9 cellular contexts compared by ENCODE assay signal in genomic region chr19:24054044-24054935, GRCh38. TPM values are rescaled to one million over a fixed set of nuclear protein-coding genes. Genes with fewer than 3 reads are reported as not detected.
DNase-seq lines count a peak whose midpoint lies in the region; ATAC-seq and TF ChIP-seq lines count a peak whose summit lies in the region.
"Had no signal": no experiment of that assay in that cellular context is flagged by ENCODE, and none has a peak within 500 bp of the region (broad histone marks: within the 10 kb centered on the region; RNA-seq: fewer than 3 reads in every experiment).

No MANE protein-coding gene starts in this region.

- DNase-seq in AG04450 (ENCODE audit: low read depth, low spot score) (peak; percentile 58), iris pigment epithelial cell (ENCODE audit: low read depth) (peak; percentile 87), globus pallidus (ENCODE audit: low spot score) (no peak), mesendoderm (no peak), amygdala (lab: John Stamatoyannopoulos, UW) (no peak)
- no peak for DNase-seq in activated CD8-positive, alpha-beta T cell treated with anti-CD3 and anti-CD28 coated beads, Interleukin-2, amount 10 ng/mL, durations not matched to agents 7 days and 5 days
- DNase-seq: SJCRH30 had no signal

- H3K23ac ChIP-seq in mesendoderm (ENCODE audit: low read length) = no peak overlapping the region

- no peak overlapping the region for H3K4ac ChIP-seq in mesendoderm (ENCODE audit: low read depth, low read length)

- H3K4me1 ChIP-seq in mesendoderm (ENCODE audit: control insufficient read depth, low read depth, low read length) = no peaks in the 10 kb centered on the region

- no peaks in the 10 kb centered on the region for H3K9me3 ChIP-seq in AG04450 (ENCODE audit: control insufficient read depth, insufficient read depth, low read length)
- H3K9me3 ChIP-seq: SJCRH30 had no signal

- POLR2A ChIA-PET in AG04450 (lab: Yijun Ruan, JAX) = no interaction called here
- POLR2A ChIA-PET in activated CD8-positive, alpha-beta T cell treated with anti-CD3 and anti-CD28 coated beads, Interleukin-2, amount 10 ng/mL, durations not matched to agents 7 days and 5 days (lab: Charles Lee) = interaction anchor here (1.3 kb wide), 1 partner anchor 33 kb away, joined by 3 read pairs; the partner anchor contains the start of gene ZNF254

- H3K27ac Mint-ChIP-seq in activated CD8-positive, alpha-beta T cell treated with anti-CD3 and anti-CD28 coated beads, Interleukin-2, amount 10 ng/mL, durations not matched to agents 7 days and 5 days = no peak overlapping the region

- no peak overlapping the region for H3K9ac ChIP-seq in mesendoderm (ENCODE audit: low read length)

- H2BK15ac ChIP-seq in mesendoderm (replicated peaks; ENCODE audit: low read depth) = no peak overlapping the region

- peaks cover 18% of the 10 kb centered on the region for H3K36me3 ChIP-seq in mesendoderm (ENCODE audit: control insufficient read depth, insufficient read depth, low read length)

- H3K79me2 ChIP-seq in mesendoderm (ENCODE audit: control insufficient read depth, insufficient read depth, low read length) = no peaks in the 10 kb centered on the region

- no CpG with 5 or more reads among the region's 5 CpGs for WGBS in mesendoderm (ENCODE audit: extremely low coverage, insufficient coverage, low lambda C conversion rate)

- no peaks in the 10 kb centered on the region for H3K9me3 Mint-ChIP-seq in activated CD8-positive, alpha-beta T cell treated with anti-CD3 and anti-CD28 coated beads, Interleukin-2, amount 10 ng/mL, durations not matched to agents 7 days and 5 days (ENCODE audit: insufficient read depth)

- no peak overlapping the region for H4K8ac ChIP-seq in mesendoderm (ENCODE audit: low read depth, low read length)

- H3K27me3 Mint-ChIP-seq in activated CD8-positive, alpha-beta T cell treated with anti-CD3 and anti-CD28 coated beads, Interleukin-2, amount 10 ng/mL, durations not matched to agents 7 days and 5 days (ENCODE audit: low read depth) = no peaks in the 10 kb centered on the region

- H2AK5ac ChIP-seq in mesendoderm (ENCODE audit: low read length) = no peak overlapping the region

- no peak overlapping the region for H3K4me3 ChIP-seq in AG04450 (ENCODE audit: low read depth, low read length)
- H3K4me3 ChIP-seq in mesendoderm (ENCODE audit: low read length) = no peak overlapping the region
- H3K4me3 ChIP-seq: SJCRH30 had no signal

- H3K4me3 Mint-ChIP-seq in activated CD8-positive, alpha-beta T cell treated with anti-CD3 and anti-CD28 coated beads, Interleukin-2, amount 10 ng/mL, durations not matched to agents 7 days and 5 days = no peak overlapping the region

- H3K4me1 Mint-ChIP-seq in activated CD8-positive, alpha-beta T cell treated with anti-CD3 and anti-CD28 coated beads, Interleukin-2, amount 10 ng/mL, durations not matched to agents 7 days and 5 days (ENCODE audit: low read depth) = peaks cover 8% of the 10 kb centered on the region

- no peak overlapping the region for H2BK5ac ChIP-seq in mesendoderm (ENCODE audit: low read length)

- H3K27me3 ChIP-seq in AG04450 (ENCODE audit: control insufficient read depth, insufficient read depth, low read length) (no peaks in the 10 kb centered on the region), mesendoderm (ENCODE audit: insufficient read depth, low read length, poor library complexity) (no peaks in the 10 kb centered on the region)
- H3K27me3 ChIP-seq: SJCRH30 had no signal

- peaks cover 76% of the 10 kb centered on the region for H3K36me3 Mint-ChIP-seq in activated CD8-positive, alpha-beta T cell treated with anti-CD3 and anti-CD28 coated beads, Interleukin-2, amount 10 ng/mL, durations not matched to agents 7 days and 5 days (ENCODE audit: low read depth)

- H3K4me2 ChIP-seq in mesendoderm (ENCODE audit: low read length) = no peak overlapping the region

- H3K27ac ChIP-seq in AG04450 (ENCODE audit: low read depth, low read length) = peak overlapping the region; percentile 65
- no peak overlapping the region for H3K27ac ChIP-seq in mesendoderm (ENCODE audit: low read depth, low read length)
- H3K27ac ChIP-seq: SJCRH30 had no signal

- no peak overlapping the region for H3K18ac ChIP-seq in mesendoderm (ENCODE audit: low read length)

- no peak overlapping the region for H4K5ac ChIP-seq in mesendoderm (ENCODE audit: low read length)

- no peak overlapping the region for H3K56ac ChIP-seq in mesendoderm (ENCODE audit: low read length)

- CTCF ChIA-PET in AG04450 (lab: Charles Lee) = no interaction called here
- CTCF ChIA-PET in activated CD8-positive, alpha-beta T cell treated with anti-CD3 and anti-CD28 coated beads, Interleukin-2, amount 10 ng/mL, durations not matched to agents 7 days and 5 days (lab: Charles Lee) = interaction anchor here (1.0 kb wide), 1 partner anchor 23 kb away, joined by 3 read pairs; no protein-coding TSS in a partner anchor

- H3K79me1 ChIP-seq in mesendoderm (ENCODE audit: low read length) = peaks cover 2% of the 10 kb centered on the region

- H2BK120ac ChIP-seq in mesendoderm (ENCODE audit: low read depth, low read length) = no peak overlapping the region

- TF ChIP-seq CTCF in AG04450 (IDR thresholded peaks at IDR 0.05; ENCODE audit: low read depth, low read length) = no peak

- ATAC-seq in HG02610 (IDR thresholded peaks at IDR 0.05; ENCODE audit: unreplicated experiment) = peak; percentile 82
- ATAC-seq in activated CD8-positive, alpha-beta T cell treated with anti-CD3 and anti-CD28 coated beads, Interleukin-2, amount 10 ng/mL, durations not matched to agents 7 days and 5 days = peak; percentile 39
- ATAC-seq in GM19351 (IDR thresholded peaks at IDR 0.05; ENCODE audit: unreplicated experiment) = no peak

RNA-seq across cellular contexts. Expression of gene ZNF254, which starts 32.7 kb away (rescaled TPM):
- 8.7 and 11.4 TPM in 2 replicates for polyA plus RNA-seq in AG04450 (2011; rRNA removed)
- 11.2 and 12.0 TPM in 2 replicates for polyA minus RNA-seq in AG04450 (2011; rRNA and poly(A)+ RNA removed)
- 10 to 100 TPM; 13.0 to 13.1 TPM for total RNA-seq in activated CD8-positive, alpha-beta T cell treated with anti-CD3 and anti-CD28 coated beads, Interleukin-2, amount 10 ng/mL, durations not matched to agents 7 days and 5 days
- 20.2 TPM for polyA plus RNA-seq in mesendoderm (2013, experiment 1 of 2)
- 19.5 TPM for polyA plus RNA-seq in mesendoderm (2013, experiment 2 of 2)

Comparison
In these comparisons a context has a peak if more than half of its experiments do, and no peak if none do; other contexts are left out.
1. DNase-seq: peak in AG04450 (single experiment) and iris pigment epithelial cell (single experiment); none in activated CD8-positive, alpha-beta T cell treated with anti-CD3 and anti-CD28 coated beads, Interleukin-2, amount 10 ng/mL, durations not matched to agents 7 days and 5 days (single experiment), globus pallidus (single experiment), mesendoderm (single experiment) and amygdala (0 of 56).